In genomic region chr2:209600257-209601180, GRCh38 we compare ENCODE assay signal across 28 cellular contexts.
DNase-seq lines count a peak whose midpoint lies in the region; ATAC-seq and TF ChIP-seq lines count a peak whose summit lies in the region.
"Had no signal": no experiment of that assay in that cellular context is flagged by ENCODE, and none has a peak within 500 bp of the region (broad histone marks: within the 10 kb centered on the region; RNA-seq: fewer than 3 reads in every experiment).

No MANE protein-coding gene starts in this region.

- H3K79me2 ChIP-seq in GM23338 (replicated peaks; ENCODE audit: insufficient read depth) (no peaks in the 10 kb centered on the region), neural progenitor cell (ENCODE audit: low read depth) (no peaks in the 10 kb centered on the region)

- H3K9me2 ChIP-seq in GM23338 (ENCODE audit: insufficient read depth): no peaks in the 10 kb centered on the region

- TF ChIP-seq POLR2A in esophagus muscularis mucosa (IDR thresholded peaks at IDR 0.05; ENCODE audit: low read depth): no peak

- intact Hi-C loops in esophagus muscularis mucosa (cut with DNase I): no loop called here

- no peak overlapping the region for H3K27ac Mint-ChIP-seq in GM23338
- H3K27ac Mint-ChIP-seq in WTC11: no peak overlapping the region
- H3K27ac Mint-ChIP-seq in neural progenitor cell: peak overlapping the region; percentile 39
- H3K27ac Mint-ChIP-seq: activated CD4-positive, alpha-beta memory T cell treated with anti-CD3 and anti-CD28 coated beads, Interleukin-2, amount 10 ng/mL, durations not matched to agents 7 days and 5 days; activated T-helper 2 cell treated with anti-CD3 and anti-CD28 coated beads, Interferon-gamma antibody, Interleukin-2, Interleukin-4, amounts not matched to agents 10 μg/mL and 5 μg/mL and 100 μg/mL, durations not matched to agents 14 hours and 24 hours and 36 hours; CD14-positive monocyte had no signal

- ATAC-seq in GM23338: peak; percentile 74
- peak; percentile 80 for ATAC-seq in WTC11
- no peak for ATAC-seq in HG02571 (IDR thresholded peaks at IDR 0.05; ENCODE audit: unreplicated experiment)
- no peak for ATAC-seq in HG03108 (IDR thresholded peaks at IDR 0.05; ENCODE audit: unreplicated experiment)
- ATAC-seq: activated naive CD4-positive, alpha-beta T cell treated with anti-CD3 and anti-CD28 coated beads, Interleukin-2, amount 50 U/mL, for 72 hours; psoas muscle; stimulated activated naive CD8-positive, alpha-beta T cell treated with anti-CD3 and anti-CD28 coated beads, Interleukin-15, Interleukin-2, amounts not matched to agents 100 U/mL and 50 U/mL, for 24 hours had no signal

- H3K9ac ChIP-seq in neural progenitor cell: no peak overlapping the region

- H3K9me3 ChIP-seq in neural progenitor cell (ENCODE audit: low read depth): no peaks in the 10 kb centered on the region
- H3K9me3 ChIP-seq in esophagus muscularis mucosa: no peaks in the 10 kb centered on the region
- H3K9me3 ChIP-seq: esophagus squamous epithelium, neutrophil, psoas muscle, testis had no signal

- H3K36me3 ChIP-seq in GM23338 (ENCODE audit: insufficient read depth) (no peaks in the 10 kb centered on the region), neural progenitor cell (no peaks in the 10 kb centered on the region), esophagus muscularis mucosa (no peaks in the 10 kb centered on the region)
- H3K36me3 ChIP-seq: esophagus squamous epithelium, neutrophil had no signal

- H3F3A ChIP-seq in GM23338 (replicated peaks; ENCODE audit: low read depth) (no peaks in the 10 kb centered on the region), neural progenitor cell (ENCODE audit: low read depth) (peaks cover 19% of the 10 kb centered on the region)

- H3K4me3 ChIP-seq in GM23338: no peak overlapping the region
- no peak overlapping the region for H3K4me3 ChIP-seq in neural progenitor cell
- no peak overlapping the region for H3K4me3 ChIP-seq in esophagus muscularis mucosa
- H3K4me3 ChIP-seq: esophagus squamous epithelium, psoas muscle, testis had no signal

- H3K4me1 Mint-ChIP-seq in GM23338 (peaks cover 9% of the 10 kb centered on the region; the same call in 2 of the 3 replicates), WTC11 (peaks cover 29% of the 10 kb centered on the region), neural progenitor cell (peaks cover 20% of the 10 kb centered on the region)
- H3K4me1 Mint-ChIP-seq: activated CD4-positive, alpha-beta memory T cell treated with anti-CD3 and anti-CD28 coated beads, Interleukin-2, amount 10 ng/mL, durations not matched to agents 7 days and 5 days; CD14-positive monocyte; IgD-negative memory B cell had no signal

- H3K27me3 ChIP-seq in GM23338 (ENCODE audit: insufficient read depth) (no peaks in the 10 kb centered on the region), neural progenitor cell (no peaks in the 10 kb centered on the region), esophagus muscularis mucosa (no peaks in the 10 kb centered on the region)
- H3K27me3 ChIP-seq: esophagus squamous epithelium, neutrophil, testis had no signal

- peak; percentile 26 for DNase-seq in GM23338 (ENCODE audit: low spot score)
- DNase-seq in NCI-H2227 (lab: John Stamatoyannopoulos, UW; ENCODE audit: unreplicated experiment): peak; percentile 93
- no peak for DNase-seq in WTC11 (ENCODE audit: low spot score)
- peak; percentile 44 for DNase-seq in neural progenitor cell (ENCODE audit: low spot score)
- no peak for DNase-seq in esophagus muscularis mucosa (ENCODE audit: extremely low spot score)
- DNase-seq: activated CD4-positive, alpha-beta memory T cell treated with anti-CD3 and anti-CD28 coated beads, Interleukin-2, amount 10 ng/mL, durations not matched to agents 7 days and 5 days; activated CD4-positive, CD25-positive, alpha-beta regulatory T cell treated with anti-CD3 and anti-CD28 coated beads, Interleukin-2, amount 50 U/mL, for 72 hours; anterior cingulate cortex; caudate nucleus; esophagus squamous epithelium; foreskin melanocyte; GOT3; mammary epithelial cell; NCI-H1048; NCI-H1930; NCI-H446 treated with DMSO at 0.1 percent for 48 hours; psoas muscle; SIG-M5; stimulated activated naive CD8-positive, alpha-beta T cell treated with anti-CD3 and anti-CD28 coated beads, Interleukin-15, Interleukin-2, amounts not matched to agents 100 U/mL and 50 U/mL, for 24 hours; T-helper 1 cell; testis had no signal

- H3K4me1 ChIP-seq in GM23338 (ENCODE audit: insufficient read depth): 0 out of 2 replicates have a peak, but pooled peaks cover 7% of the 10 kb centered on the region
- H3K4me1 ChIP-seq in neural progenitor cell: peaks cover 47% of the 10 kb centered on the region
- H3K4me1 ChIP-seq in esophagus muscularis mucosa: no peaks in the 10 kb centered on the region
- H3K4me1 ChIP-seq: esophagus squamous epithelium, psoas muscle, testis had no signal

- TF ChIP-seq EP300 in esophagus muscularis mucosa (IDR thresholded peaks at IDR 0.05): no peak

- 52% methylated on average over 5 of the region's 5 CpGs for WGBS in esophagus muscularis mucosa

- CTCF ChIA-PET in WTC11 (lab: Charles Lee): interaction anchor here (1.1 kb wide), 1 partner anchor 21 kb away, joined by 4 read pairs; no protein-coding TSS in a partner anchor

- H2AFZ ChIP-seq in GM23338 (no peak overlapping the region), neural progenitor cell (replicated peaks) (no peak overlapping the region)

- H3K36me3 Mint-ChIP-seq in GM23338 (ENCODE audit: low read depth): no peaks in the 10 kb centered on the region
- H3K36me3 Mint-ChIP-seq in WTC11: peaks cover 5% of the 10 kb centered on the region
- H3K36me3 Mint-ChIP-seq in neural progenitor cell: peaks cover 69% of the 10 kb centered on the region
- H3K36me3 Mint-ChIP-seq: activated naive CD4-positive, alpha-beta T cell treated with anti-CD3 and anti-CD28 coated beads, Interleukin-2, amount 50 U/mL, for 72 hours; CD14-positive monocyte had no signal

- H3K27me3 Mint-ChIP-seq in GM23338 (ENCODE audit: insufficient read depth, low read depth, poor library complexity) (no peaks in the 10 kb centered on the region), WTC11 (ENCODE audit: low read depth) (no peaks in the 10 kb centered on the region; the same call in 1 of the 2 replicates), neural progenitor cell (ENCODE audit: insufficient read depth, low read depth) (no peaks in the 10 kb centered on the region)
- H3K27me3 Mint-ChIP-seq: activated CD4-positive, alpha-beta memory T cell treated with anti-CD3 and anti-CD28 coated beads, Interleukin-2, amount 10 ng/mL, durations not matched to agents 7 days and 5 days; IgD-negative memory B cell had no signal

- H3K27ac ChIP-seq in GM23338 (ENCODE audit: low read depth): no peak overlapping the region
- peak overlapping the region; percentile 31 for H3K27ac ChIP-seq in neural progenitor cell
- no peak overlapping the region for H3K27ac ChIP-seq in esophagus muscularis mucosa (replicated peaks in 1 of 4)
- H3K27ac ChIP-seq: esophagus squamous epithelium, neutrophil, psoas muscle, testis had no signal

- no peak overlapping the region for H3K4me3 Mint-ChIP-seq in GM23338
- H3K4me3 Mint-ChIP-seq in WTC11: no peak overlapping the region
- no peak overlapping the region for H3K4me3 Mint-ChIP-seq in neural progenitor cell
- H3K4me3 Mint-ChIP-seq: activated CD4-positive, alpha-beta memory T cell treated with anti-CD3 and anti-CD28 coated beads, Interleukin-2, amount 10 ng/mL, durations not matched to agents 7 days and 5 days; CD14-positive monocyte; IgD-negative memory B cell had no signal

- TF ChIP-seq CTCF in GM23338 (conservative IDR thresholded peaks at IDR 0.05; ENCODE audit: low read depth in 2 of 2) (no peak), WTC11 (IDR thresholded peaks at IDR 0.05) (no peak), neural progenitor cell (IDR thresholded peaks at IDR 0.05) (no peak), esophagus muscularis mucosa (IDR thresholded peaks at IDR 0.05) (no peak)

- POLR2A ChIA-PET in WTC11 (lab: Charles Lee): no interaction called here

- H4K20me1 ChIP-seq in GM23338 (replicated peaks; ENCODE audit: insufficient read depth): no peaks in the 10 kb centered on the region
- H4K20me1 ChIP-seq in neural progenitor cell (ENCODE audit: low read depth): peaks cover 7% of the 10 kb centered on the region

- H3K9me3 Mint-ChIP-seq in GM23338 (no peaks in the 10 kb centered on the region), WTC11 (peaks cover 6% of the 10 kb centered on the region), neural progenitor cell (peaks cover 46% of the 10 kb centered on the region)
- H3K9me3 Mint-ChIP-seq: activated T-helper 2 cell treated with anti-CD3 and anti-CD28 coated beads, Interferon-gamma antibody, Interleukin-2, Interleukin-4, amounts not matched to agents 10 μg/mL and 5 μg/mL and 100 μg/mL, durations not matched to agents 14 hours and 24 hours and 36 hours had no signal

- no peak overlapping the region for H3K4me2 ChIP-seq in GM23338
- H3K4me2 ChIP-seq in neural progenitor cell: peak overlapping the region; percentile 46

TF ChIP-seq in GM23338, 12 proteins besides CTCF, POLR2A, EP300 and RAD21 (continues in another document):
- TF ChIP-seq POLR2AphosphoS5 (IDR thresholded peaks at IDR 0.05; ENCODE audit: low read depth): no peak

TF ChIP-seq in WTC11, 78 proteins besides CTCF, POLR2A, EP300 and RAD21 (continues in another document):
- no peak for TF ChIP-seq IRF2 (CRISPR knock-in tag; IDR thresholded peaks at IDR 0.05; ENCODE audit: borderline replicate concordance, low read depth)
- no peak for TF ChIP-seq ZNF512 (CRISPR knock-in tag; IDR thresholded peaks at IDR 0.05; ENCODE audit: borderline replicate concordance)
- no peak for TF ChIP-seq NFYB (CRISPR knock-in tag; conservative IDR thresholded peaks at IDR 0.05; ENCODE audit: low read depth)
- TF ChIP-seq ZNF138 (CRISPR knock-in tag; conservative IDR thresholded peaks at IDR 0.05): no peak
- TF ChIP-seq TP53 (CRISPR knock-in tag; IDR thresholded peaks at IDR 0.05): no peak

Comparison
In these comparisons a context has a peak if more than half of its experiments do, and no peak if none do; other contexts are left out.
1. ATAC-seq: peak in GM23338 (single experiment) and WTC11 (single experiment); none in HG02571 (single experiment) and HG03108 (single experiment).
2. DNase-seq: peak in GM23338 (single experiment), NCI-H2227 (single experiment) and neural progenitor cell (single experiment); none in WTC11 (single experiment) and esophagus muscularis mucosa (single experiment).